Comparison of ENCODE assay signal across 31 cellular contexts in the genomic region with DNA sequence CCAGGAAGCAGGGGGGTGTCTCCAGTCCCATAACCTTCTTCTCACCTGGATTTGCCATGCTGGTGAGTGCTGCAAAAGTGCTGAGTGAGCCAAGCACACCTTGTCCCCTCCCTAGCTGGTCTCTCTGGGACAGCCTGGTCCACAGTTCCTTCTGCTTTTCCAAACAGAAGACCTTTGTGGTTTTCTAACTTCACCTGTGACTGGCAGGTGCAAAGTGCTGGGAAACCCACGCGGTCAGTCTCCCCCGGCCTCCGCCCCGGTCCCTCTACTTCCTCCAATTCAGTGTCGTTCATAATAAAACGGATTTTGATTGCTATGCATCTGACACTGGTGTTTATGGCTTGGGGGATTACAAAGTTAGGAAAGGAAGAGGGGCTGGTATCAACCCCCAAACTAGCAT.
"Had no signal": no experiment of that assay in that cellular context is flagged by ENCODE, and none has a peak within 500 bp of the region (broad histone marks: within the 10 kb centered on the region; RNA-seq: fewer than 3 reads in every experiment).

No MANE protein-coding gene starts in this region.

- H3K36me3 ChIP-seq: adrenal gland, esophagus muscularis mucosa, gastroesophageal sphincter, heart right ventricle, WERI-Rb-1 had no signal

- ATAC-seq: activated CD4-positive, alpha-beta T cell treated with anti-CD3 and anti-CD28 coated beads for 36 hours; activated CD8-positive, alpha-beta memory T cell treated with anti-CD3 and anti-CD28 coated beads, Interleukin-2, amount 10 ng/mL, durations not matched to agents 7 days and 5 days; activated CD8-positive, alpha-beta T cell treated with anti-CD3 and anti-CD28 coated beads, Interleukin-2, amount 10 ng/mL, durations not matched to agents 7 days and 5 days; activated naive CD8-positive, alpha-beta T cell treated with anti-CD3 and anti-CD28 coated beads, Interleukin-2, amount 50 U/mL, for 24 hours; body of pancreas; effector memory CD8-positive, alpha-beta T cell; gastroesophageal sphincter; heart right ventricle had no signal

- H3K4me3 ChIP-seq: adrenal gland, body of pancreas, esophagus muscularis mucosa, gastroesophageal sphincter, heart right ventricle, hepatocyte had no signal

- H3K27me3 ChIP-seq: adrenal gland, body of pancreas had no signal

- H3K9me3 ChIP-seq: adrenal gland, body of pancreas, esophagus muscularis mucosa, gastroesophageal sphincter, heart right ventricle had no signal

- H3K4me2 ChIP-seq: hepatocyte had no signal

- H3K79me2 ChIP-seq: hepatocyte had no signal

- H2AFZ ChIP-seq: hepatocyte had no signal

- DNase-seq: activated B cell treated with CpG ODN at 0.5 μM for 24 hours; activated CD4-positive, alpha-beta memory T cell treated with anti-CD3 and anti-CD28 coated beads for 36 hours; activated CD4-positive, alpha-beta T cell treated with anti-CD3 and anti-CD28 coated beads for 36 hours; activated CD4-positive, alpha-beta T cell treated with anti-CD3 and anti-CD28 coated beads, Interleukin-2, amount 10 ng/mL, durations not matched to agents 24 days and 14 days; activated CD4-positive, CD25-positive, alpha-beta regulatory T cell treated with anti-CD3 and anti-CD28 coated beads, Interleukin-2, amount 50 U/mL, for 72 hours; activated CD8-positive, alpha-beta memory T cell treated with anti-CD3 and anti-CD28 coated beads, Interleukin-2, amount 10 ng/mL, durations not matched to agents 7 days and 5 days; activated CD8-positive, alpha-beta memory T cell treated with anti-CD3 and anti-CD28 coated beads, Interleukin-2, amount 50 U/mL, for 4 hours; activated CD8-positive, alpha-beta T cell treated with anti-CD3 and anti-CD28 coated beads, Interleukin-2, amount 10 ng/mL, durations not matched to agents 7 days and 5 days; activated effector memory CD4-positive, alpha-beta T cell treated with anti-CD3 and anti-CD28 coated beads, Interleukin-2, amount 50 U/mL, for 16 hours; activated naive CD4-positive, alpha-beta T cell treated with anti-CD3 and anti-CD28 coated beads for 36 hours; activated naive CD8-positive, alpha-beta T cell treated with anti-CD3 and anti-CD28 coated beads for 36 hours; activated naive CD8-positive, alpha-beta T cell treated with anti-CD3 and anti-CD28 coated beads, Interleukin-2, amount 50 U/mL, for 24 hours; activated T-cell treated with anti-CD3 and anti-CD28 coated beads, Interleukin-2, amount 50 U/mL, for 1 hour; activated T-cell treated with anti-CD3 and anti-CD28 coated beads, Interleukin-2, amount 50 U/mL, for 48 hours; adrenal gland; amygdala; aorta; body of pancreas; caudate nucleus; cortex of kidney; dermis blood vessel endothelial cell; effector CD4-positive, alpha-beta T cell; effector memory CD8-positive, alpha-beta T cell; erythroblast; foreskin melanocyte; heart right ventricle; T1000; WERI-Rb-1 had no signal

- H3K27ac ChIP-seq: adrenal gland, body of pancreas, esophagus muscularis mucosa, gastroesophageal sphincter, heart right ventricle, hepatocyte, WERI-Rb-1 had no signal
